Comparison of ENCODE assay signal across 25 cellular contexts in the genomic region with DNA sequence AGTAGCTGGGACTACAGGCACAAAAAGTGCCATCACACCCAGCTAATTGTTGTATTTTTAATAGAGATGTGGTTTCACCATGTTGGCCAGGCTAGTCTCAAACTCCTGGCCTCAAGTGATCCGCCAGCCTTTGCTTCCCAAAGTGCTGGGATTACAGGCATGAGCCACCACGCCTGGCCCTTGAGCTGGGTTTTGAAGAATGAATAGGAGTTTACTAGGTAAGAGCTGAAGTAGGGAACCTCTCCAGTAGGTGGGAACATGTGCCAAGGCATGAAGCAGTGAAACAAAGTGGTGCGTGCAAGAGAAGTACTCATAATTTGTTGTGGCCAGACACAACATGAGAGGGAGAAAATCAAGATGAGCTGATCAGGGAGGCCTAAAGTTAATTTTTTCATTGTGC.
"Had no signal": no experiment of that assay in that cellular context is flagged by ENCODE, and none has a peak within 500 bp of the region (broad histone marks: within the 10 kb centered on the region; RNA-seq: fewer than 3 reads in every experiment).

No MANE protein-coding gene starts in this region.

- ATAC-seq: HepG2 had no signal

- H3K27ac ChIP-seq: SJSA1, SK-N-MC had no signal

- H3K9me3 ChIP-seq: SJSA1 had no signal

- H3K27me3 ChIP-seq: MG63, SJSA1 had no signal

- DNase-seq: IMR-90, Karpas-422, KG1, MG63, NCI-H1092, NCI-H1105 treated with DMSO at 0.1 percent for 48 hours, NCI-H1417 treated with DMSO at 0.1 percent for 48 hours, NCI-H146, NCI-H1694 treated with DMSO at 0.1 percent for 48 hours, NCI-H1930, NCI-H2081, NCI-H2107, NCI-H2227 treated with DMSO at 0.1 percent for 48 hours, NCI-H446, NCI-H510A, NCI-H524 treated with DMSO at 0.1 percent for 48 hours, NCI-H69, NCI-H774, Right ventricle myocardium superior, RPMI8226, SIG-M5 had no signal

- FAIRE-seq: HepG2, RCC 7860 had no signal
